30 cellular contexts compared by ENCODE assay signal in the genomic region with DNA sequence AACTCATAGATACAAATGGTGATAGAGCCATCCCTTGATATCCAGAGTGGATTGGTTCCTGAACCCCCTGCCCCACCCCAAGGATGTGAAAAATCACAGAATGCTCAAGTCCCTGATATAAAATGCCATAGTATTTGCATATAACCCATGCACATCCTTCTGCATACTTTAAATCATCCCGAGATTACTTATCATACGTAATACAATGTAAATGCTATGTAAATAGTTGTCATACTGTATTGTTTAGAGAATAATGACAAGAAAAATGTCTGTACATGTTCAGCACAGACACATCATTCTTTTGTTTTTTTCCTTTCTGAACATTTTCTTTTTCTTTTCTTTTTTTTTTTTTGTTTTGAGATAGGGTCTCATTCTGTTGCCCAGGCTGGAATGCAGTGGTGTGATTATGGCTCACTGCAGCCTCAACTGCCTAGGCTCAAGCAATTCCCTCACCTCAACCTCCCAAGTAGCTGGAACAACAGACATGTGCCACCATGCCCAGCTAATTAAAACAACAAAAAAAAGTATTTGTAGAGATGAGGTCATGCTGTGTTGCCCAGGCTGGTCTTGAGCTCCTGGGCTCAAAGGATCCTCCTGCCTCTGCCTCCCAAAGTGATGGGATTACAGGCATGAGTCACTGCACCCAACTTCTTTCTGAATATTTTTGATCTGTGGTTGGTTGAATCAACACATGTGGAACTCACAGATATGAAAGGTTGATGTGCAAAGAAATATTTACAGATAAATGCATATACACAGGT. TPM values are rescaled to one million over a fixed set of nuclear protein-coding genes. Genes with fewer than 3 reads are reported as not detected.
DNase-seq lines count a peak whose midpoint lies in the region; ATAC-seq, FAIRE-seq and TF ChIP-seq lines count a peak whose summit lies in the region.
"Had no signal": no experiment of that assay in that cellular context is flagged by ENCODE, and none has a peak within 500 bp of the region (broad histone marks: within the 10 kb centered on the region; RNA-seq: fewer than 3 reads in every experiment).

No MANE protein-coding gene starts in this region.

- no peak for TF ChIP-seq CTCF in 22Rv1 (IDR thresholded peaks at IDR 0.05)
- TF ChIP-seq CTCF in epithelial cell of esophagus (IDR thresholded peaks at IDR 0.05; ENCODE audit: insufficient read depth, low read depth, low read length, missing control alignments): no peak

- no peak overlapping the region for H3K4me3 ChIP-seq in epithelial cell of esophagus (ENCODE audit: low read length)
- H3K4me3 ChIP-seq: esophagus squamous epithelium, heart right ventricle, tibial nerve had no signal

- DNase-seq in EL (peak; percentile 60), OCI-M1 (lab: John Stamatoyannopoulos, UW) (peak; percentile 9), epithelial cell of esophagus (ENCODE audit: low read depth) (peak; percentile 94), GM12891 (ENCODE audit: insufficient read length, low spot score) (no peak), cerebellar cortex (ENCODE audit: low spot score) (no peak)
- DNase-seq in stimulated activated CD4-positive, alpha-beta T cell treated with anti-CD3 and anti-CD28 coated beads, Interleukin-1b, Interleukin-23, amount 100 ng/mL, for 48 hours: no peak
- DNase-seq: activated CD4-positive, alpha-beta T cell treated with anti-CD3 and anti-CD28 coated beads, Interleukin-2, amount 50 U/mL, for 48 hours; activated CD4-positive, CD25-positive, alpha-beta regulatory T cell; activated naive CD4-positive, alpha-beta T cell; BE2C; CD8-positive, alpha-beta memory T cell; cerebellar nuclear complex; dermis blood vessel endothelial cell; DND-41; endodermal cell; esophagus squamous epithelium; foreskin melanocyte; H7; heart right ventricle; kidney; naive B cell; NCI-H1048; NCI-H446 treated with DMSO at 0.1 percent for 48 hours; right cardiac atrium; RPMI8226; SK-N-SH had no signal

- H3K27ac ChIP-seq in 22Rv1: peak overlapping the region; percentile 69
- H3K27ac ChIP-seq: esophagus squamous epithelium, heart right ventricle, neutrophil, tibial nerve had no signal

- ATAC-seq in HG03342 (IDR thresholded peaks at IDR 0.05; ENCODE audit: unreplicated experiment): no peak
- ATAC-seq: heart right ventricle, right cardiac atrium had no signal

- no peak for TF ChIP-seq POLR2A in GM12891 (IDR thresholded peaks at IDR 0.05; ENCODE audit: low read depth, low read length)

- FAIRE-seq in GM12891 (lab: Jason Lieb, UNC): no peak
- FAIRE-seq: kidney had no signal

TF ChIP-seq in GM12891, 5 proteins besides CTCF, POLR2A, EP300 and RAD21:
- no peak for TF ChIP-seq POU2F2 (IDR thresholded peaks at IDR 0.05; ENCODE audit: low read depth, low read length)
- no peak for TF ChIP-seq PAX5 (IDR thresholded peaks at IDR 0.05; ENCODE audit: insufficient read depth, low read length, severe bottlenecking)
- no peak for TF ChIP-seq POLR2AphosphoS5 (IDR thresholded peaks at IDR 0.05; ENCODE audit: low read depth, low read length)

RNA-seq across cellular contexts. Expression of a gene that starts 18.7 kb away (rescaled TPM):
- polyA plus RNA-seq in GM12891 (2012; ENCODE audit: low read depth, missing spikeins): 38.3 TPM

RNA-seq across cellular contexts. Expression of a gene that starts 33.0 kb away (rescaled TPM):
- polyA plus RNA-seq in GM12891 (2012; ENCODE audit: low read depth, missing spikeins): 0.14 TPM
- polyA plus RNA-seq: CD8-positive, alpha-beta memory T cell; heart right ventricle; right cardiac atrium had no signal

Comparison
In these comparisons a context has a peak if more than half of its experiments do, and no peak if none do; other contexts are left out.
1. DNase-seq: peak in EL (single experiment), OCI-M1 (single experiment) and epithelial cell of esophagus (single experiment); none in stimulated activated CD4-positive, alpha-beta T cell treated with anti-CD3 and anti-CD28 coated beads, Interleukin-1b, Interleukin-23, amount 100 ng/mL, for 48 hours (single experiment), GM12891 (single experiment) and cerebellar cortex (single experiment).